In the genomic region with DNA sequence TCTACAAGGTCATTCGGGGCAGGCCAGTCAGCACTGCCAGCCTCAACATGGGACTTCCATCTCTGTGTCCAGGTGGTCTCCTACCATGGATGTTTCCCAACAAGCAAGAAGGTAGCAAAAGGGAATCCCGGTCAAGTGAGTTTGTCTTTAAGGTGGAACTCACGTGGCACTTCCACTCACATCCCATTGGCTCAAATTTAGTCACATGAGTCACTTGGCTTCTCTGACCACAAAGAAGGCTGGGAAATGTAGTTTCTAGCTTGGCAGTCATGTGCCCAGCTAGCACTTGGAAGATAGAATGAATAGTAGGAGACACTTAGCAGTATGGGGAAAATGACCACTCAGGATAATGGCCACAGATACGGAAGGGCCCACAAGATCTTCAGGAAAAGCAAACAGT, we compare ENCODE assay signal across 2 cellular contexts.
TF ChIP-seq lines count a peak whose summit lies in the region.

No MANE protein-coding gene starts in this region.

TF ChIP-seq in GM23338, 12 proteins besides CTCF, POLR2A, EP300 and RAD21 (continues in another document):
- TF ChIP-seq REST (IDR thresholded peaks at IDR 0.05; ENCODE audit: unreplicated experiment) (no peak), ZNF331 (CRISPR knock-in tag; IDR thresholded peaks at IDR 0.05; ENCODE audit: low read depth) (no peak), CREB1 (CRISPR knock-in tag; IDR thresholded peaks at IDR 0.05; ENCODE audit: low read depth) (no peak), STAT1 (IDR thresholded peaks at IDR 0.05; ENCODE audit: unreplicated experiment) (no peak), JUNB (IDR thresholded peaks at IDR 0.05; ENCODE audit: unreplicated experiment) (no peak), POLR2AphosphoS5 (IDR thresholded peaks at IDR 0.05; ENCODE audit: low read depth) (no peak), NANOG (IDR thresholded peaks at IDR 0.05; ENCODE audit: borderline replicate concordance) (no peak), EZH2phosphoT487 (IDR thresholded peaks at IDR 0.05; ENCODE audit: unreplicated experiment) (no peak), ZNF114 (CRISPR knock-in tag; IDR thresholded peaks at IDR 0.05) (no peak), EZH2 (IDR thresholded peaks at IDR 0.05; ENCODE audit: low read depth, unreplicated experiment) (no peak)
- TF ChIP-seq, protein P1, sequence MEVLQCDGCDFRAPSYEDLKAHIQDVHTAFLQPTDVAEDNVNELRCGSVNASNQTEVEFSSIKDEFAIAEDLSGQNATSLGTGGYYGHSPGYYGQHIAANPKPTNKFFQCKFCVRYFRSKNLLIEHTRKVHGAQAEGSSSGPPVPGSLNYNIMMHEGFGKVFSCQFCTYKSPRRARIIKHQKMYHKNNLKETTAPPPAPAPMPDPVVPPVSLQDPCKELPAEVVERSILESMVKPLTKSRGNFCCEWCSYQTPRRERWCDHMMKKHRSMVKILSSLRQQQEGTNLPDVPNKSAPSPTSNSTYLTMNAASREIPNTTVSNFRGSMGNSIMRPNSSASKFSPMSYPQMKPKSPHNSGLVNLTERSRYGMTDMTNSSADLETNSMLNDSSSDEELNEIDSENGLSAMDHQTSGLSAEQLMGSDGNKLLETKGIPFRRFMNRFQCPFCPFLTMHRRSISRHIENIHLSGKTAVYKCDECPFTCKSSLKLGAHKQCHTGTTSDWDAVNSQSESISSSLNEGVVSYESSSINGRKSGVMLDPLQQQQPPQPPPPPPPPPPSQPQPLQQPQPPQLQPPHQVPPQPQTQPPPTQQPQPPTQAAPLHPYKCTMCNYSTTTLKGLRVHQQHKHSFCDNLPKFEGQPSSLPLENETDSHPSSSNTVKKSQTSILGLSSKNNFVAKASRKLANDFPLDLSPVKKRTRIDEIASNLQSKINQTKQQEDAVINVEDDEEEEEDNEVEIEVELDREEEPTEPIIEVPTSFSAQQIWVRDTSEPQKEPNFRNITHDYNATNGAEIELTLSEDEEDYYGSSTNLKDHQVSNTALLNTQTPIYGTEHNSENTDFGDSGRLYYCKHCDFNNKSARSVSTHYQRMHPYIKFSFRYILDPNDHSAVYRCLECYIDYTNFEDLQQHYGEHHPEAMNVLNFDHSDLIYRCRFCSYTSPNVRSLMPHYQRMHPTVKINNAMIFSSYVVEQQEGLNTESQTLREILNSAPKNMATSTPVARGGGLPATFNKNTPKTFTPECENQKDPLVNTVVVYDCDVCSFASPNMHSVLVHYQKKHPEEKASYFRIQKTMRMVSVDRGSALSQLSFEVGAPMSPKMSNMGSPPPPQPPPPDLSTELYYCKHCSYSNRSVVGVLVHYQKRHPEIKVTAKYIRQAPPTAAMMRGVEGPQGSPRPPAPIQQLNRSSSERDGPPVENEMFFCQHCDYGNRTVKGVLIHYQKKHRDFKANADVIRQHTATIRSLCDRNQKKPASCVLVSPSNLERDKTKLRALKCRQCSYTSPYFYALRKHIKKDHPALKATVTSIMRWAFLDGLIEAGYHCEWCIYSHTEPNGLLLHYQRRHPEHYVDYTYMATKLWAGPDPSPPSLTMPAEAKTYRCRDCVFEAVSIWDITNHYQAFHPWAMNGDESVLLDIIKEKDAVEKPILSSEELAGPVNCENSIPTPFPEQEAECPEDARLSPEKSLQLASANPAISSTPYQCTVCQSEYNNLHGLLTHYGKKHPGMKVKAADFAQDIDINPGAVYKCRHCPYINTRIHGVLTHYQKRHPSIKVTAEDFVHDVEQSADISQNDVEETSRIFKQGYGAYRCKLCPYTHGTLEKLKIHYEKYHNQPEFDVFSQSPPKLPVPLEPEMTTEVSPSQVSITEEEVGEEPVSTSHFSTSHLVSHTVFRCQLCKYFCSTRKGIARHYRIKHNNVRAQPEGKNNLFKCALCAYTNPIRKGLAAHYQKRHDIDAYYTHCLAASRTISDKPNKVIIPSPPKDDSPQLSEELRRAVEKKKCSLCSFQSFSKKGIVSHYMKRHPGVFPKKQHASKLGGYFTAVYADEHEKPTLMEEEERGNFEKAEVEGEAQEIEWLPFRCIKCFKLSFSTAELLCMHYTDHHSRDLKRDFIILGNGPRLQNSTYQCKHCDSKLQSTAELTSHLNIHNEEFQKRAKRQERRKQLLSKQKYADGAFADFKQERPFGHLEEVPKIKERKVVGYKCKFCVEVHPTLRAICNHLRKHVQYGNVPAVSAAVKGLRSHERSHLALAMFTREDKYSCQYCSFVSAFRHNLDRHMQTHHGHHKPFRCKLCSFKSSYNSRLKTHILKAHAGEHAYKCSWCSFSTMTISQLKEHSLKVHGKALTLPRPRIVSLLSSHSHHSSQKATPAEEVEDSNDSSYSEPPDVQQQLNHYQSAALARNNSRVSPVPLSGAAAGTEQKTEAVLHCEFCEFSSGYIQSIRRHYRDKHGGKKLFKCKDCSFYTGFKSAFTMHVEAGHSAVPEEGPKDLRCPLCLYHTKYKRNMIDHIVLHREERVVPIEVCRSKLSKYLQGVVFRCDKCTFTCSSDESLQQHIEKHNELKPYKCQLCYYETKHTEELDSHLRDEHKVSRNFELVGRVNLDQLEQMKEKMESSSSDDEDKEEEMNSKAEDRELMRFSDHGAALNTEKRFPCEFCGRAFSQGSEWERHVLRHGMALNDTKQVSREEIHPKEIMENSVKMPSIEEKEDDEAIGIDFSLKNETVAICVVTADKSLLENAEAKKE (CRISPR knock-in tag; IDR thresholded peaks at IDR 0.05) = no peak

TF ChIP-seq in H1, 55 proteins besides CTCF, POLR2A, EP300 and RAD21:
- TF ChIP-seq SIX5 (IDR thresholded peaks at IDR 0.05; ENCODE audit: low read depth, low read length) = peak; percentile 32; the same call in 1 of the 2 replicates
- TF ChIP-seq TCF12 (IDR thresholded peaks at IDR 0.05; ENCODE audit: low read depth, low read length) = no peak
- TF ChIP-seq USF2 (IDR thresholded peaks at IDR 0.05; ENCODE audit: low read length) = peak; percentile 84
- TF ChIP-seq TAF7 (optimal IDR thresholded peaks at IDR 0.05; ENCODE audit: borderline replicate concordance, low read depth, low read length) = no peak
- no peak for TF ChIP-seq KDM5A (IDR thresholded peaks at IDR 0.05; ENCODE audit: low read length)
- TF ChIP-seq, protein P2, sequence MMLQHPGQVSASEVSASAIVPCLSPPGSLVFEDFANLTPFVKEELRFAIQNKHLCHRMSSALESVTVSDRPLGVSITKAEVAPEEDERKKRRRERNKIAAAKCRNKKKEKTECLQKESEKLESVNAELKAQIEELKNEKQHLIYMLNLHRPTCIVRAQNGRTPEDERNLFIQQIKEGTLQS (IDR thresholded peaks at IDR 0.05; ENCODE audit: insufficient read depth, low read depth, low read length) = peak; percentile 55; the same call in 1 of the 2 replicates
- no peak for TF ChIP-seq CBX8 (IDR thresholded peaks at IDR 0.05; ENCODE audit: borderline replicate concordance, low read depth, low read length)
- TF ChIP-seq CREB1 (IDR thresholded peaks at IDR 0.05) = no peak
